27 cellular contexts compared by ENCODE assay signal in genomic region chr9:136535070-136535469, GRCh38. TPM values are rescaled to one million over a fixed set of nuclear protein-coding genes. Genes with fewer than 3 reads are reported as not detected.
DNase-seq lines count a peak whose midpoint lies in the region; ATAC-seq, FAIRE-seq and TF ChIP-seq lines count a peak whose summit lies in the region.
"Had no signal": no experiment of that assay in that cellular context is flagged by ENCODE, and none has a peak within 500 bp of the region (broad histone marks: within the 10 kb centered on the region; RNA-seq: fewer than 3 reads in every experiment).

No MANE protein-coding gene starts in this region.

- H3K23ac ChIP-seq in H1 (ENCODE audit: insufficient read length) = no peak overlapping the region

- H2BK120ac ChIP-seq in H1 (replicated peaks; ENCODE audit: low read depth, low read length) = no peak overlapping the region

- H3K4me2 ChIP-seq in SK-N-SH = no peak overlapping the region
- H3K4me2 ChIP-seq in H1 (ENCODE audit: insufficient read depth in 1 of 2, low read depth in 2 of 2, low read length in 2 of 2) = no peak overlapping the region
- H3K4me2 ChIP-seq: KMS-11 had no signal

- no peak for FAIRE-seq in H1 (lab: Jason Lieb, UNC)
- FAIRE-seq: colon had no signal

- no peak for TF ChIP-seq CTCF in SK-N-SH (IDR thresholded peaks at IDR 0.05)
- no peak for TF ChIP-seq CTCF in NB4 (IDR thresholded peaks at IDR 0.05; ENCODE audit: low read depth, low read length)
- TF ChIP-seq CTCF in H1 (IDR thresholded peaks at IDR 0.05; ENCODE audit: control extremely low read depth in 1 of 3, insufficient read depth in 1 of 3, low read depth in 1 of 3, low read length in 3 of 3) = no peak
- no peak for TF ChIP-seq CTCF in neutrophil (IDR thresholded peaks at IDR 0.05)
- no peak for TF ChIP-seq CTCF in upper lobe of right lung (IDR thresholded peaks at IDR 0.05)

- no peak overlapping the region for H4K91ac ChIP-seq in H1 (replicated peaks; ENCODE audit: insufficient read length, low read length)

- H3K36me3 ChIP-seq in SK-N-SH (replicated peaks in 1 of 2; ENCODE audit: control insufficient read depth in 1 of 2, insufficient read depth in 2 of 2, low read length in 1 of 2) (peaks cover 0 to 2% of the 10 kb centered on the region in 2 experiments), H1 (ENCODE audit: control insufficient read depth in 2 of 4, insufficient read depth in 4 of 4, low read length in 3 of 4) (peaks cover 0 to 8% (median 1%) of the 10 kb centered on the region in 4 experiments; a peak in 3 of 8 replicates), neutrophil (peaks cover 52% of the 10 kb centered on the region), upper lobe of right lung (peaks cover 21% of the 10 kb centered on the region)

- H3K9ac ChIP-seq in SK-N-SH = no peak overlapping the region
- no peak overlapping the region for H3K9ac ChIP-seq in H1 (replicated peaks in 1 of 4; ENCODE audit: extremely low read depth in 1 of 4, low read depth in 3 of 4, low read length in 3 of 4)
- H3K9ac ChIP-seq: KMS-11 had no signal

- TF ChIP-seq RAD21 in SK-N-SH (IDR thresholded peaks at IDR 0.05; ENCODE audit: low read length) (no peak), H1 (IDR thresholded peaks at IDR 0.05 in 1 of 2, conservative IDR thresholded peaks at IDR 0.05 in 1 of 2; ENCODE audit: low read depth in 2 of 2, low read length in 2 of 2) (no peak)

- no peak for ATAC-seq in SK-N-SH treated with all-trans-retinoic acid at 6 μM for 48 hours
- no peak for ATAC-seq in HG03196 (IDR thresholded peaks at IDR 0.05; ENCODE audit: unreplicated experiment)
- ATAC-seq in upper lobe of right lung = no peak
- ATAC-seq: CD8-positive, alpha-beta T cell; effector memory CD8-positive, alpha-beta T cell; PC-3; Right ventricle myocardium inferior; stimulated activated naive CD8-positive, alpha-beta T cell treated with anti-CD3 and anti-CD28 coated beads, Interleukin-15, Interleukin-2, amounts not matched to agents 100 U/mL and 50 U/mL, for 24 hours had no signal

- no peaks in the 10 kb centered on the region for H3K9me3 ChIP-seq in SK-N-SH
- H3K9me3 ChIP-seq in H1 (ENCODE audit: insufficient read depth in 2 of 2, low read depth in 1 of 2, low read length in 1 of 2) = no peaks in the 10 kb centered on the region
- H3K9me3 ChIP-seq in neutrophil = no peaks in the 10 kb centered on the region
- H3K9me3 ChIP-seq in upper lobe of right lung = no peaks in the 10 kb centered on the region

- no peaks in the 10 kb centered on the region for H3F3A ChIP-seq in SK-N-SH (replicated peaks; ENCODE audit: insufficient read depth)

- no peaks in the 10 kb centered on the region for H3K27me3 ChIP-seq in SK-N-SH (ENCODE audit: insufficient read depth)
- no peaks in the 10 kb centered on the region for H3K27me3 ChIP-seq in H1 (replicated peaks in 1 of 4; ENCODE audit: control insufficient read depth in 3 of 4, extremely low read depth in 1 of 4, insufficient read depth in 3 of 4, low read length in 3 of 4)
- peaks cover 24% of the 10 kb centered on the region for H3K27me3 ChIP-seq in neutrophil
- no peaks in the 10 kb centered on the region for H3K27me3 ChIP-seq in upper lobe of right lung

- H3K9me2 ChIP-seq in SK-N-SH = no peaks in the 10 kb centered on the region

- no peak for TF ChIP-seq POLR2A in NB4 (IDR thresholded peaks at IDR 0.05; ENCODE audit: extremely low read depth, insufficient read length)
- no peak for TF ChIP-seq POLR2A in H1 (IDR thresholded peaks at IDR 0.05; ENCODE audit: control extremely low read depth in 1 of 2, low read depth in 2 of 2, low read length in 2 of 2)

- H4K20me1 ChIP-seq in SK-N-SH (ENCODE audit: insufficient read depth) (peaks cover 86% of the 10 kb centered on the region), H1 (replicated peaks in 1 of 2; ENCODE audit: control insufficient read depth in 1 of 2, insufficient read depth in 2 of 2, low read length in 2 of 2) (peaks cover 27 to 46% of the 10 kb centered on the region in 2 experiments)

- DNase-seq in SK-N-SH = peak; percentile 63
- DNase-seq in NB4 (ENCODE audit: low read depth) = peak; percentile 51
- no peak for DNase-seq in H1 (ENCODE audit: low read depth in 1 of 2, low spot score in 2 of 2)
- DNase-seq in posterior vena cava (ENCODE audit: low spot score) = no peak
- DNase-seq in upper lobe of right lung = no peak
- DNase-seq: activated CD4-positive, alpha-beta T cell treated with anti-CD3 and anti-CD28 coated beads, Interleukin-2, amount 50 U/mL, for 48 hours; activated CD8-positive, alpha-beta memory T cell treated with anti-CD3 and anti-CD28 coated beads, Interleukin-2, amount 50 U/mL, for 48 hours; activated naive CD4-positive, alpha-beta T cell treated with anti-CD3 and anti-CD28 coated beads, Interleukin-2, amount 50 U/mL, for 16 hours; amniotic stem cell; CD8-positive, alpha-beta T cell; effector memory CD8-positive, alpha-beta T cell; EL; erythroblast; foreskin fibroblast; H9; mesendoderm; NCI-H1436 treated with DMSO at 0.1 percent for 48 hours; NCI-H446 treated with DMSO at 0.1 percent for 48 hours; PC-3; stimulated activated naive CD8-positive, alpha-beta T cell treated with anti-CD3 and anti-CD28 coated beads, Interleukin-15, Interleukin-2, amounts not matched to agents 100 U/mL and 50 U/mL, for 24 hours; WERI-Rb-1 had no signal

- no peak overlapping the region for H3K56ac ChIP-seq in H1 (replicated peaks; ENCODE audit: insufficient read length, low read depth, low read length)

- no peak overlapping the region for H3K18ac ChIP-seq in H1 (ENCODE audit: extremely low read depth, low read length)

- H4K5ac ChIP-seq in H1 (ENCODE audit: insufficient read length, low read depth, low read length) = no peak overlapping the region

- peak overlapping the region; percentile 62 for H4K8ac ChIP-seq in H1 (ENCODE audit: extremely low read depth, insufficient read depth, low read length)

- CTCF ChIA-PET in SK-N-SH (lab: Yijun Ruan, JAX) (no interaction called here), H1 (lab: Charles Lee; ENCODE audit: partially characterized antibody) (interaction anchor here (0.5 kb wide), 1 partner anchor 714 kb away, joined by 3 read pairs; no protein-coding TSS in a partner anchor)

- no peak overlapping the region for H3K4ac ChIP-seq in H1 (replicated peaks; ENCODE audit: insufficient read length, low read depth, low read length)

- H3K4me3 ChIP-seq in SK-N-SH (ENCODE audit: low read depth in 2 of 2, low read length in 1 of 2) (no peak overlapping the region), NB4 (ENCODE audit: low read depth, low read length) (no peak overlapping the region), H1 (ENCODE audit: extremely low read depth in 1 of 4, insufficient read depth in 2 of 4, low read depth in 3 of 4, low read length in 4 of 4) (no peak overlapping the region), neutrophil (ENCODE audit: low read depth in 1 of 2, low read length in 1 of 2) (peak overlapping the region in 1 of 2 experiments; percentile 21), upper lobe of right lung (no peak overlapping the region)

- no peak overlapping the region for H3K14ac ChIP-seq in H1 (ENCODE audit: insufficient read length)

- no peak overlapping the region for H2BK5ac ChIP-seq in H1 (ENCODE audit: low read depth, low read length)

- intact Hi-C loops in posterior vena cava (cut with DNase I) (no loop called here), upper lobe of right lung (cut with DNase I) (no loop called here)

- TF ChIP-seq EP300 in SK-N-SH (IDR thresholded peaks at IDR 0.05; ENCODE audit: borderline replicate concordance in 1 of 2, low read depth in 1 of 2, low read length in 1 of 2) (no peak), H1 (IDR thresholded peaks at IDR 0.05; ENCODE audit: borderline replicate concordance in 1 of 2, low read depth in 2 of 2, low read length in 2 of 2) (no peak)

- no peaks in the 10 kb centered on the region for H3K23me2 ChIP-seq in H1 (ENCODE audit: low read depth, low read length)

- H3K27ac ChIP-seq in SK-N-SH (ENCODE audit: low read depth in 2 of 2, low read length in 1 of 2) = no peak overlapping the region
- H3K27ac ChIP-seq in H1 (ENCODE audit: low read depth, low read length) = no peak overlapping the region; the same call in 1 of the 2 replicates
- H3K27ac ChIP-seq in neutrophil = peak overlapping the region; percentile 25
- no peak overlapping the region for H3K27ac ChIP-seq in upper lobe of right lung
- H3K27ac ChIP-seq: KMS-11, WERI-Rb-1 had no signal

- no peak overlapping the region for H2BK12ac ChIP-seq in H1 (ENCODE audit: low read depth, low read length)

- no peak overlapping the region for H2AK5ac ChIP-seq in H1 (ENCODE audit: low read depth, low read length)

- H3K79me1 ChIP-seq in H1 (ENCODE audit: low read depth, low read length) = peaks cover 23% of the 10 kb centered on the region

- H2AFZ ChIP-seq in SK-N-SH (ENCODE audit: low read depth) (no peak overlapping the region), H1 (ENCODE audit: low read length) (no peak overlapping the region)

- POLR2A ChIA-PET in SK-N-SH (lab: Yijun Ruan, JAX) (no interaction called here), H1 (lab: Charles Lee; ENCODE audit: partially characterized antibody) (no interaction called here)

- no CpG with 5 or more reads among the region's 14 CpGs for WGBS in SK-N-SH (ENCODE audit: low lambda C conversion rate)
- 88% methylated on average over 14 of the region's 14 CpGs; no CpG with 5 or more reads in 1 of the 2 experiments for WGBS in H1 (ENCODE audit: extremely low coverage in 1 of 2, insufficient coverage in 1 of 2, insufficient read length in 1 of 2, insufficient replicate concordance in 2 of 2, low coverage in 1 of 2, low lambda C conversion rate in 2 of 2, missing lambda C conversion rate in 1 of 2), 2 experiments

- H3K79me2 ChIP-seq in SK-N-SH (ENCODE audit: insufficient read depth) (peaks cover 6% of the 10 kb centered on the region; the same call in 1 of the 2 replicates), H1 (ENCODE audit: control insufficient read depth in 1 of 2, insufficient read depth in 2 of 2, low read length in 2 of 2) (peaks cover 0 to 83% of the 10 kb centered on the region in 2 experiments; a peak in 3 of 4 replicates)

- no peak overlapping the region for H2BK15ac ChIP-seq in H1 (ENCODE audit: low read length)

- H2BK20ac ChIP-seq in H1 (ENCODE audit: low read length) = no peak overlapping the region

- peaks cover 0 to 2% of the 10 kb centered on the region in 2 experiments; a peak in 1 of 4 replicates for H3K4me1 ChIP-seq in SK-N-SH (ENCODE audit: control insufficient read depth in 1 of 2, insufficient read depth in 2 of 2, low read depth in 1 of 2, low read length in 1 of 2)
- peaks cover 0 to 13% (median 7%) of the 10 kb centered on the region in 4 experiments; a peak in 4 of 7 replicates for H3K4me1 ChIP-seq in H1 (replicated peaks in 1 of 4; ENCODE audit: control insufficient read depth in 3 of 4, insufficient read depth in 4 of 4, low read length in 3 of 4)
- peaks cover 83 to 98% of the 10 kb centered on the region in 2 experiments for H3K4me1 ChIP-seq in neutrophil (ENCODE audit: control insufficient read depth in 1 of 2, insufficient read depth in 1 of 2, low read depth in 1 of 2, low read length in 1 of 2)
- H3K4me1 ChIP-seq in upper lobe of right lung = peaks cover 86% of the 10 kb centered on the region

RNA-seq across cellular contexts. Expression of gene NOTCH1, which starts 10.8 kb away (rescaled TPM):
- polyA plus RNA-seq in SK-N-SH (2012; rRNA removed) (2.6 and 6.6 TPM in 2 replicates), H1 (2011; rRNA removed) (6.9 and 19.9 TPM in 2 replicates)
- 3.3 and 4.8 TPM in 2 replicates for polyA plus RNA-seq in SK-N-SH (2012; cell fraction: cytosol; rRNA removed)
- 25.0 and 35.2 TPM in 2 replicates for polyA plus RNA-seq in SK-N-SH (2012; cell fraction: nucleus; rRNA removed)
- 55.6 and 60.9 TPM in 2 replicates for total RNA-seq in H1 (2021; fragmentation: NEBNext Ultra II Directional; extraction: Animal tissue kit (Norgen Biotek cat#: 25700))
- polyA plus RNA-seq in H1 (2011; cell fraction: cytosol; rRNA removed) = 7.3 TPM
- polyA plus RNA-seq in H1 (2011; cell fraction: nucleus; rRNA removed) = 41.0 TPM
- polyA plus RNA-seq in H1 (2012, experiment 1 of 2) = 17.4 to 31.4 TPM (median 28.7 TPM) in 4 replicates
- 20.1 TPM for polyA plus RNA-seq in H1 (2012, experiment 2 of 2)
- 33.5 TPM for polyA plus RNA-seq in H1 (2013, experiment 1 of 2)
- polyA plus RNA-seq in H1 (2013, experiment 2 of 2) = 26.3 TPM
- 12.2 and 13.8 TPM in 2 replicates for polyA minus RNA-seq in H1 (2011; rRNA and poly(A)+ RNA removed)
- 58.8 TPM for polyA minus RNA-seq in H1 (2011; cell fraction: cytosol; rRNA and poly(A)+ RNA removed)
- 41.9 TPM for polyA minus RNA-seq in H1 (2011; cell fraction: nucleus; rRNA and poly(A)+ RNA removed)
- total RNA-seq in posterior vena cava (10 to 100 TPM; 35.5 to 40.4 TPM), upper lobe of right lung (114 TPM)

RNA-seq across cellular contexts. Expression of gene SEC16A, which starts 52.2 kb away (rescaled TPM):
- polyA plus RNA-seq in SK-N-SH (2012; rRNA removed) = 14.8 and 25.9 TPM in 2 replicates
- 17.4 and 19.1 TPM in 2 replicates for polyA plus RNA-seq in SK-N-SH (2012; cell fraction: cytosol; rRNA removed)
- 87.5 and 96.8 TPM in 2 replicates for polyA plus RNA-seq in SK-N-SH (2012; cell fraction: nucleus; rRNA removed)
- 47.1 and 49.0 TPM in 2 replicates for total RNA-seq in H1 (2021; fragmentation: NEBNext Ultra II Directional; extraction: Animal tissue kit (Norgen Biotek cat#: 25700))
- 21.6 and 25.1 TPM in 2 replicates for polyA plus RNA-seq in H1 (2011; rRNA removed)
- 14.2 TPM for polyA plus RNA-seq in H1 (2011; cell fraction: cytosol; rRNA removed)
- polyA plus RNA-seq in H1 (2011; cell fraction: nucleus; rRNA removed) = 48.6 TPM
- 37.5 to 42.3 TPM (median 39.5 TPM) in 4 replicates for polyA plus RNA-seq in H1 (2012, experiment 1 of 2)
- 38.1 TPM for polyA plus RNA-seq in H1 (2012, experiment 2 of 2)
- 26.8 TPM for polyA plus RNA-seq in H1 (2013, experiment 1 of 2)
- polyA plus RNA-seq in H1 (2013, experiment 2 of 2) = 24.9 TPM
- 20.7 and 22.0 TPM in 2 replicates for polyA minus RNA-seq in H1 (2011; rRNA and poly(A)+ RNA removed)
- polyA minus RNA-seq in H1 (2011; cell fraction: cytosol; rRNA and poly(A)+ RNA removed) = 27.2 TPM
- 24.2 TPM for polyA minus RNA-seq in H1 (2011; cell fraction: nucleus; rRNA and poly(A)+ RNA removed)
- 10 to 100 TPM; 42.2 to 47.9 TPM for total RNA-seq in posterior vena cava
- total RNA-seq in upper lobe of right lung = 63.7 TPM

Comparison
In these comparisons a context has a peak if more than half of its experiments do, and no peak if none do; other contexts are left out.
1. DNase-seq: peak in SK-N-SH (single experiment) and NB4 (single experiment); none in H1 (0 of 2), posterior vena cava (single experiment) and upper lobe of right lung (single experiment).